ENCODE assay signal across 32 cellular contexts in genomic region chr20:44389871-44390270, GRCh38. TPM values are rescaled to one million over a fixed set of nuclear protein-coding genes. Genes with fewer than 3 reads are reported as not detected.
"Had no signal": no experiment of that assay in that cellular context is flagged by ENCODE, and none has a peak within 500 bp of the region (broad histone marks: within the 10 kb centered on the region; RNA-seq: fewer than 3 reads in every experiment).

No MANE protein-coding gene starts in this region.

- ATAC-seq: activated naive CD4-positive, alpha-beta T cell treated with anti-CD3 and anti-CD28 coated beads, Interleukin-2, amount 50 U/mL, for 72 hours; activated T-cell treated with anti-CD3 and anti-CD28 coated beads, Interleukin-2, amount 50 U/mL, for 72 hours; foreskin keratinocyte; gastroesophageal sphincter; T-helper 17 cell had no signal

- H3K4me1 ChIP-seq: foreskin keratinocyte had no signal

- H3K4me3 ChIP-seq: ascending aorta, breast epithelium, cardiac muscle cell, coronary artery, dorsolateral prefrontal cortex, esophagus muscularis mucosa, gastroesophageal sphincter had no signal

- H3K9me3 ChIP-seq: ascending aorta, breast epithelium, esophagus muscularis mucosa, gastroesophageal sphincter had no signal

- H3K27ac ChIP-seq: ascending aorta, breast epithelium, cardiac muscle cell, coronary artery, dorsolateral prefrontal cortex, esophagus muscularis mucosa, foreskin keratinocyte, gastroesophageal sphincter had no signal

- H3K36me3 Mint-ChIP-seq: activated naive CD4-positive, alpha-beta T cell treated with anti-CD3 and anti-CD28 coated beads, Interleukin-2, amount 10 ng/mL, durations not matched to agents 7 days and 5 days; activated naive CD4-positive, alpha-beta T cell treated with anti-CD3 and anti-CD28 coated beads, Interleukin-2, amount 50 U/mL, for 72 hours; activated naive CD8-positive, alpha-beta T cell treated with anti-CD3 and anti-CD28 coated beads, Interleukin-2, amount 10 ng/mL, durations not matched to agents 7 days and 5 days; brain had no signal

- H3K4me3 Mint-ChIP-seq: activated CD4-positive, alpha-beta memory T cell treated with anti-CD3 and anti-CD28 coated beads, Interleukin-2, amount 10 ng/mL, durations not matched to agents 7 days and 5 days; activated CD4-positive, alpha-beta T cell treated with anti-CD3 and anti-CD28 coated beads, Interleukin-2, amount 10 ng/mL, durations not matched to agents 7 days and 5 days; activated naive CD4-positive, alpha-beta T cell treated with anti-CD3 and anti-CD28 coated beads, Interleukin-2, amount 10 ng/mL, durations not matched to agents 7 days and 5 days; activated naive CD8-positive, alpha-beta T cell treated with anti-CD3 and anti-CD28 coated beads, Interleukin-2, amount 10 ng/mL, durations not matched to agents 7 days and 5 days; activated T-cell treated with anti-CD3 and anti-CD28 coated beads, Interleukin-2, amount 50 U/mL, for 24 hours; activated T-cell treated with anti-CD3 and anti-CD28 coated beads, Interleukin-2, amount 50 U/mL, for 72 hours; brain; dendritic cell treated with granulocyte-macrophage colony-stimulating factor and Interleukin-4, amounts not matched to agents 40 ng/mL and 50 ng/mL, for 4 days; T-helper 17 cell had no signal

- H3K9me3 Mint-ChIP-seq: activated CD4-positive, alpha-beta memory T cell treated with anti-CD3 and anti-CD28 coated beads, Interleukin-2, amount 10 ng/mL, durations not matched to agents 7 days and 5 days; activated CD4-positive, alpha-beta T cell treated with anti-CD3 and anti-CD28 coated beads, Interleukin-2, amount 10 ng/mL, durations not matched to agents 7 days and 5 days; activated naive CD4-positive, alpha-beta T cell treated with anti-CD3 and anti-CD28 coated beads, Interleukin-2, amount 10 ng/mL, durations not matched to agents 7 days and 5 days; activated naive CD4-positive, alpha-beta T cell treated with anti-CD3 and anti-CD28 coated beads, Interleukin-2, amount 50 U/mL, for 72 hours; activated naive CD8-positive, alpha-beta T cell treated with anti-CD3 and anti-CD28 coated beads, Interleukin-2, amount 10 ng/mL, durations not matched to agents 7 days and 5 days; activated T-cell treated with anti-CD3 and anti-CD28 coated beads, Interleukin-2, amount 50 U/mL, for 24 hours; activated T-cell treated with anti-CD3 and anti-CD28 coated beads, Interleukin-2, amount 50 U/mL, for 72 hours; brain; dendritic cell treated with granulocyte-macrophage colony-stimulating factor and Interleukin-4, amounts not matched to agents 40 ng/mL and 50 ng/mL, for 4 days had no signal

- H3K27me3 ChIP-seq: ascending aorta, cardiac muscle cell had no signal

- H3K36me3 ChIP-seq: ascending aorta, breast epithelium, cardiac muscle cell, esophagus muscularis mucosa, gastroesophageal sphincter had no signal

- H3K27ac Mint-ChIP-seq: activated CD4-positive, alpha-beta memory T cell treated with anti-CD3 and anti-CD28 coated beads, Interleukin-2, amount 10 ng/mL, durations not matched to agents 7 days and 5 days; activated CD4-positive, alpha-beta T cell treated with anti-CD3 and anti-CD28 coated beads, Interleukin-2, amount 10 ng/mL, durations not matched to agents 7 days and 5 days; activated naive CD4-positive, alpha-beta T cell treated with anti-CD3 and anti-CD28 coated beads, Interleukin-2, amount 10 ng/mL, durations not matched to agents 7 days and 5 days; activated naive CD4-positive, alpha-beta T cell treated with anti-CD3 and anti-CD28 coated beads, Interleukin-2, amount 50 U/mL, for 72 hours; activated naive CD8-positive, alpha-beta T cell treated with anti-CD3 and anti-CD28 coated beads, Interleukin-2, amount 10 ng/mL, durations not matched to agents 7 days and 5 days; activated T-cell treated with anti-CD3 and anti-CD28 coated beads, Interleukin-2, amount 50 U/mL, for 24 hours; activated T-cell treated with anti-CD3 and anti-CD28 coated beads, Interleukin-2, amount 50 U/mL, for 72 hours; brain; dendritic cell treated with granulocyte-macrophage colony-stimulating factor and Interleukin-4, amounts not matched to agents 40 ng/mL and 50 ng/mL, for 4 days; T-helper 17 cell had no signal

- DNase-seq: activated CD4-positive, alpha-beta memory T cell treated with anti-CD3 and anti-CD28 coated beads, Interleukin-2, amount 10 ng/mL, durations not matched to agents 7 days and 5 days; activated CD4-positive, alpha-beta T cell treated with anti-CD3 and anti-CD28 coated beads for 1 hour; activated CD4-positive, alpha-beta T cell treated with anti-CD3 and anti-CD28 coated beads for 4 hours; activated CD4-positive, alpha-beta T cell treated with anti-CD3 and anti-CD28 coated beads, Interleukin-2, amount 10 ng/mL, durations not matched to agents 7 days and 5 days; activated CD4-positive, alpha-beta T cell treated with anti-CD3 and anti-CD28 coated beads, Interleukin-2, amount 50 U/mL, for 4 hours; activated CD4-positive, CD25-positive, alpha-beta regulatory T cell; activated CD8-positive, alpha-beta memory T cell treated with anti-CD3 and anti-CD28 coated beads, Interleukin-2, amount 50 U/mL, for 48 hours; activated gamma-delta T cell; activated naive CD4-positive, alpha-beta T cell; activated naive CD4-positive, alpha-beta T cell treated with anti-CD3 and anti-CD28 coated beads, Interleukin-2, amount 10 ng/mL, durations not matched to agents 7 days and 5 days; activated naive CD8-positive, alpha-beta T cell treated with anti-CD3 and anti-CD28 coated beads, Interleukin-2, amount 10 ng/mL, durations not matched to agents 7 days and 5 days; activated T-cell treated with anti-CD3 and anti-CD28 coated beads for 4 hours; activated T-cell treated with anti-CD3 and anti-CD28 coated beads, Interleukin-2, amount 50 U/mL, for 24 hours; activated T-cell treated with anti-CD3 and anti-CD28 coated beads, Interleukin-2, amount 50 U/mL, for 72 hours; central memory CD4-positive, alpha-beta T cell; cerebellar nuclear complex; dorsolateral prefrontal cortex; effector memory CD4-positive, alpha-beta T cell; erythroblast; foreskin keratinocyte; T-helper 1 cell; T-helper 17 cell had no signal

RNA-seq across cellular contexts. Expression of gene HNF4A, which starts 34.4 kb away (rescaled TPM):
- total RNA-seq: activated CD4-positive, alpha-beta memory T cell treated with anti-CD3 and anti-CD28 coated beads, Interleukin-2, amount 10 ng/mL, durations not matched to agents 7 days and 5 days; activated CD4-positive, alpha-beta T cell treated with anti-CD3 and anti-CD28 coated beads, Interleukin-2, amount 10 ng/mL, durations not matched to agents 7 days and 5 days; activated naive CD4-positive, alpha-beta T cell treated with anti-CD3 and anti-CD28 coated beads, Interleukin-2, amount 50 U/mL, for 72 hours; activated naive CD8-positive, alpha-beta T cell treated with anti-CD3 and anti-CD28 coated beads, Interleukin-2, amount 10 ng/mL, durations not matched to agents 7 days and 5 days; activated T-cell treated with anti-CD3 and anti-CD28 coated beads, Interleukin-2, amount 50 U/mL, for 72 hours; ascending aorta; foreskin keratinocyte; gastroesophageal sphincter; glomerular endothelial cell; T-helper 17 cell had no signal
- polyA plus RNA-seq: cardiac muscle cell, foreskin keratinocyte had no signal

RNA-seq across cellular contexts. Expression of gene R3HDML, which starts 53.0 kb away (rescaled TPM):
- total RNA-seq: activated CD4-positive, alpha-beta memory T cell treated with anti-CD3 and anti-CD28 coated beads, Interleukin-2, amount 10 ng/mL, durations not matched to agents 7 days and 5 days; activated CD4-positive, alpha-beta T cell treated with anti-CD3 and anti-CD28 coated beads, Interleukin-2, amount 10 ng/mL, durations not matched to agents 7 days and 5 days; activated naive CD4-positive, alpha-beta T cell treated with anti-CD3 and anti-CD28 coated beads, Interleukin-2, amount 50 U/mL, for 72 hours; activated naive CD8-positive, alpha-beta T cell treated with anti-CD3 and anti-CD28 coated beads, Interleukin-2, amount 10 ng/mL, durations not matched to agents 7 days and 5 days; activated T-cell treated with anti-CD3 and anti-CD28 coated beads, Interleukin-2, amount 50 U/mL, for 72 hours; ascending aorta; breast epithelium; cardiac muscle cell; dorsolateral prefrontal cortex; esophagus muscularis mucosa; foreskin keratinocyte; gastroesophageal sphincter; glomerular endothelial cell; T-helper 17 cell had no signal
- polyA plus RNA-seq: cardiac muscle cell, foreskin keratinocyte had no signal
